Comparison of ENCODE assay signal across 28 cellular contexts in genomic region chr2:226396541-226396940, GRCh38.
"Had no signal": no experiment of that assay in that cellular context is flagged by ENCODE, and none has a peak within 500 bp of the region (broad histone marks: within the 10 kb centered on the region; RNA-seq: fewer than 3 reads in every experiment).

No MANE protein-coding gene starts in this region.

- DNase-seq: activated CD4-positive, alpha-beta memory T cell treated with anti-CD3 and anti-CD28 coated beads for 36 hours; activated CD4-positive, alpha-beta T cell treated with anti-CD3 and anti-CD28 coated beads for 36 hours; activated CD4-positive, alpha-beta T cell treated with anti-CD3 and anti-CD28 coated beads, Interleukin-2, amount 10 ng/mL, durations not matched to agents 24 days and 14 days; activated CD4-positive, CD25-positive, alpha-beta regulatory T cell; activated CD4-positive, CD25-positive, alpha-beta regulatory T cell treated with anti-CD3 and anti-CD28 coated beads, Interleukin-2, amount 50 U/mL, for 72 hours; activated CD8-positive, alpha-beta memory T cell treated with anti-CD3 and anti-CD28 coated beads, Interleukin-2, amount 10 ng/mL, durations not matched to agents 7 days and 5 days; activated CD8-positive, alpha-beta memory T cell treated with anti-CD3 and anti-CD28 coated beads, Interleukin-2, amount 50 U/mL, for 4 hours; activated CD8-positive, alpha-beta T cell treated with anti-CD3 and anti-CD28 coated beads, Interleukin-2, amount 10 ng/mL, durations not matched to agents 7 days and 5 days; activated effector memory CD4-positive, alpha-beta T cell treated with anti-CD3 and anti-CD28 coated beads, Interleukin-2, amount 50 U/mL, for 16 hours; activated naive CD4-positive, alpha-beta T cell treated with anti-CD3 and anti-CD28 coated beads for 36 hours; activated naive CD8-positive, alpha-beta T cell treated with anti-CD3 and anti-CD28 coated beads for 36 hours; activated naive CD8-positive, alpha-beta T cell treated with anti-CD3 and anti-CD28 coated beads, Interleukin-2, amount 50 U/mL, for 24 hours; activated T-cell treated with anti-CD3 and anti-CD28 coated beads, Interleukin-2, amount 50 U/mL, for 1 hour; activated T-cell treated with anti-CD3 and anti-CD28 coated beads, Interleukin-2, amount 50 U/mL, for 48 hours; adrenal gland; amygdala; aorta; body of pancreas; caudate nucleus; colonic mucosa; effector CD8-positive, alpha-beta T cell; foreskin melanocyte; heart right ventricle; T-helper 17 cell; T1000 had no signal

- ATAC-seq: activated CD4-positive, alpha-beta T cell treated with anti-CD3 and anti-CD28 coated beads for 36 hours; activated CD8-positive, alpha-beta memory T cell treated with anti-CD3 and anti-CD28 coated beads, Interleukin-2, amount 10 ng/mL, durations not matched to agents 7 days and 5 days; activated CD8-positive, alpha-beta T cell treated with anti-CD3 and anti-CD28 coated beads, Interleukin-2, amount 10 ng/mL, durations not matched to agents 7 days and 5 days; activated naive CD8-positive, alpha-beta T cell treated with anti-CD3 and anti-CD28 coated beads, Interleukin-2, amount 50 U/mL, for 24 hours; body of pancreas; esophagus mucosa; gastroesophageal sphincter; heart right ventricle; T-helper 17 cell had no signal

- H3K27me3 ChIP-seq: adrenal gland, body of pancreas, colonic mucosa, gastroesophageal sphincter, heart right ventricle, hepatocyte had no signal

- H3K4me2 ChIP-seq: hepatocyte had no signal

- H3K79me2 ChIP-seq: hepatocyte had no signal

- H3K4me3 ChIP-seq: adrenal gland, body of pancreas, colonic mucosa, gastroesophageal sphincter, heart right ventricle, hepatocyte had no signal

- H2AFZ ChIP-seq: hepatocyte had no signal

- H3K27ac ChIP-seq: adrenal gland, body of pancreas, colonic mucosa, gastroesophageal sphincter, heart right ventricle, hepatocyte had no signal

- H3K4me1 ChIP-seq: adrenal gland, body of pancreas, colonic mucosa, gastroesophageal sphincter, heart right ventricle had no signal

- H3K9me3 ChIP-seq: adrenal gland, body of pancreas, colonic mucosa had no signal

- H3K36me3 ChIP-seq: adrenal gland, colonic mucosa, gastroesophageal sphincter, heart right ventricle had no signal
